Comparison of ENCODE assay signal across 1 cellular context in genomic region chr10:13298748-13299436, GRCh38.
TF ChIP-seq lines count a peak whose summit lies in the region.

No MANE protein-coding gene starts in this region.

TF ChIP-seq in endothelial cell of umbilical vein, 7 proteins besides CTCF, POLR2A, EP300 and RAD21 (continued from another document):
- TF ChIP-seq MAX (IDR thresholded peaks at IDR 0.05; ENCODE audit: insufficient read depth, insufficient read length) = no peak
